18 cellular contexts compared by ENCODE assay signal in the genomic region with DNA sequence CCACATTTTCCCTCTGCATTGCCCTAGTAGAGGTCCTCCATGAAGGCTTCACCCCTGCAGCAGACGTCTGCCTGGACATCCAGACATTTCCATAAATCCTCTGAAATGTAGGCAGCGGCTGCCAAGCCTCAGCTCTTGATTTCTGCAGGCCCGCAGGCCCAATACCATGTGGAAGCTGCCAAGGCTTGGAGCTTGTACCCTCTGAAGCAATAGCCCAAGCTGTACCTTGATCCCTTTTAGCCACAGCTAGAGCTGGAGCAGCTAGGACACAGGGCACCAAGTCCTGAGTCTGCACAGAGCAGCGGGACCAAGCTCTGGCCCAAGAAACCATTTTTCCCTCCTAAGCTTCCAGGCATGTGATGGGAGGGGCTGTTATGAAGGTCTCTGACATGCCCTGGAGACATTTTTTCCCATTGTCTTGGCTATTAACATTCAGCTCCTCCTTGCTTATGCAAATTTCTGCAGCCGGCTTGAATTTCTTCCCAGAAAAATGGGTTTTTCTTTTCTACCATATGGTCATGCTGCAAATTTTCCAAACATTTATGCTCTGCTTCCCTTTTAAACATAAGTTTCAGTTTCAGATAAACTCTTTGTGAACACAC. TPM values are rescaled to one million over a fixed set of nuclear protein-coding genes. Genes with fewer than 3 reads are reported as not detected.
DNase-seq lines count a peak whose midpoint lies in the region; ATAC-seq, FAIRE-seq and TF ChIP-seq lines count a peak whose summit lies in the region.
"Had no signal": no experiment of that assay in that cellular context is flagged by ENCODE, and none has a peak within 500 bp of the region (broad histone marks: within the 10 kb centered on the region; RNA-seq: fewer than 3 reads in every experiment).

No MANE protein-coding gene starts in this region.

- H3K9me3 Mint-ChIP-seq in Caco-2 (ENCODE audit: unreplicated experiment): no peaks in the 10 kb centered on the region
- H3K9me3 Mint-ChIP-seq in CD4-positive, alpha-beta T cell: no peaks in the 10 kb centered on the region
- H3K9me3 Mint-ChIP-seq: CD8-positive, alpha-beta T cell had no signal

- H3K4me1 Mint-ChIP-seq in Caco-2 (ENCODE audit: low read depth, unreplicated experiment): peaks cover 7% of the 10 kb centered on the region
- peaks cover 7% of the 10 kb centered on the region for H3K4me1 Mint-ChIP-seq in CD4-positive, alpha-beta T cell (ENCODE audit: low read depth)
- H3K4me1 Mint-ChIP-seq: CD14-positive monocyte had no signal

- H3K9me3 ChIP-seq in small intestine (ENCODE audit: control insufficient read depth, low read depth) (no peaks in the 10 kb centered on the region), Caco-2 (peaks cover 12% of the 10 kb centered on the region; the same call in 1 of the 2 replicates)
- no peaks in the 10 kb centered on the region for H3K9me3 ChIP-seq in CD4-positive, alpha-beta T cell (ENCODE audit: control insufficient read depth, low read length)
- H3K9me3 ChIP-seq: BLaER1 had no signal

- BruUV-seq in Caco-2 (replicated peaks; lab: Mats Ljungman, UMichigan): no TSS peak

- no peak overlapping the region for H3K4me3 Mint-ChIP-seq in Caco-2 (ENCODE audit: unreplicated experiment)
- H3K4me3 Mint-ChIP-seq in CD4-positive, alpha-beta T cell: no peak overlapping the region
- H3K4me3 Mint-ChIP-seq: CD14-positive monocyte; CD8-positive, alpha-beta T cell had no signal

- H3K4me1 ChIP-seq in small intestine (ENCODE audit: control insufficient read depth in 2 of 2, insufficient read depth in 1 of 2, low read depth in 1 of 2, low read length in 1 of 2): no peaks in the 10 kb centered on the region
- H3K4me1 ChIP-seq in Caco-2: peaks cover 4% of the 10 kb centered on the region; the same call in 1 of the 2 replicates
- H3K4me1 ChIP-seq: BLaER1, HAP-1 had no signal

- H3K27me3 Mint-ChIP-seq in Caco-2 (ENCODE audit: insufficient read depth, unreplicated experiment): no peaks in the 10 kb centered on the region
- H3K27me3 Mint-ChIP-seq in CD4-positive, alpha-beta T cell: no peaks in the 10 kb centered on the region

- no peak overlapping the region for H3K27ac ChIP-seq in small intestine (ENCODE audit: low read depth in 1 of 2, low read length in 1 of 2)
- no peak overlapping the region for H3K27ac ChIP-seq in CD4-positive, alpha-beta T cell (ENCODE audit: low read depth, low read length)
- H3K27ac ChIP-seq: BLaER1 had no signal

- 86 to 88% (median 86%) methylated on average over 5 of the region's 5 CpGs for WGBS in small intestine, 3 donors

- CTCF ChIA-PET in Caco-2 (lab: Charles Lee): no interaction called here
- CTCF ChIA-PET in CD4-positive, alpha-beta T cell (lab: Charles Lee): no interaction called here

- H3K36me3 ChIP-seq in small intestine (ENCODE audit: control insufficient read depth in 2 of 2, insufficient read depth in 2 of 2, low read length in 2 of 2): no peaks in the 10 kb centered on the region
- H3K36me3 ChIP-seq in Caco-2 (ENCODE audit: control insufficient read depth, insufficient read depth, low read length): no peaks in the 10 kb centered on the region
- H3K36me3 ChIP-seq: BLaER1, HAP-1 had no signal

- TF ChIP-seq CTCF in Caco-2 (IDR thresholded peaks at IDR 0.05; ENCODE audit: insufficient read depth in 1 of 2, low read depth in 1 of 2, low read length in 1 of 2, severe bottlenecking in 1 of 2, unreplicated experiment in 1 of 2): no peak
- no peak for TF ChIP-seq CTCF in CD4-positive, alpha-beta T cell (IDR thresholded peaks at IDR 0.05)

- peak; percentile 98 for ATAC-seq in left lobe of liver
- ATAC-seq in CD4-positive, alpha-beta T cell (ENCODE audit: poor library complexity): no peak
- ATAC-seq: CD8-positive, alpha-beta T cell had no signal

- POLR2A ChIA-PET in Caco-2 (lab: Charles Lee): no interaction called here
- POLR2A ChIA-PET in CD4-positive, alpha-beta T cell (lab: Charles Lee): no interaction called here

- DNase-seq in EH (ENCODE audit: low read depth): peak; percentile 18
- DNase-seq in RPMI7951 (ENCODE audit: low read depth): peak; percentile 15
- DNase-seq in left lobe of liver (ENCODE audit: low spot score): peak; percentile 87
- DNase-seq in small intestine: peak; percentile 25
- DNase-seq in Caco-2: no peak
- DNase-seq in CD4-positive, alpha-beta T cell: no peak
- DNase-seq in NCI-H2227 (lab: John Stamatoyannopoulos, UW; ENCODE audit: unreplicated experiment): no peak
- DNase-seq: 8988T; CD8-positive, alpha-beta T cell; DMS 273 treated with DMSO at 0.1 percent for 48 hours; DMS53; DND-41 had no signal

- H3K27ac Mint-ChIP-seq in Caco-2 (ENCODE audit: unreplicated experiment): no peak overlapping the region
- H3K27ac Mint-ChIP-seq in CD4-positive, alpha-beta T cell: no peak overlapping the region
- H3K27ac Mint-ChIP-seq: CD14-positive monocyte; CD8-positive, alpha-beta T cell had no signal

- no peaks in the 10 kb centered on the region for H3K36me3 Mint-ChIP-seq in Caco-2 (ENCODE audit: insufficient read depth, unreplicated experiment)
- no peaks in the 10 kb centered on the region for H3K36me3 Mint-ChIP-seq in CD4-positive, alpha-beta T cell (ENCODE audit: low read depth)
- H3K36me3 Mint-ChIP-seq: CD14-positive monocyte; CD8-positive, alpha-beta T cell had no signal

- intact Hi-C loops in Caco-2 (cut with micrococcal nuclease; ENCODE audit: unreplicated experiment): no loop called here
- intact Hi-C loops in CD4-positive, alpha-beta T cell (cut with DNase I, micrococcal nuclease): no loop called here

- H3K4me3 ChIP-seq in small intestine (ENCODE audit: low read depth in 1 of 2, low read length in 2 of 2) (no peak overlapping the region), Caco-2 (ENCODE audit: low read depth, low read length) (no peak overlapping the region)
- H3K4me3 ChIP-seq: BLaER1, HAP-1 had no signal

- no peak for FAIRE-seq in small intestine (lab: Jason Lieb, UNC)
- FAIRE-seq: G401.6, GM12891, H1 had no signal

- no peaks in the 10 kb centered on the region for H3K27me3 ChIP-seq in small intestine (ENCODE audit: control insufficient read depth in 2 of 2, insufficient read depth in 2 of 2, low read length in 2 of 2)
- no peaks in the 10 kb centered on the region for H3K27me3 ChIP-seq in Caco-2 (replicated peaks; ENCODE audit: control insufficient read depth, insufficient read depth, low read length)
- no peaks in the 10 kb centered on the region for H3K27me3 ChIP-seq in CD4-positive, alpha-beta T cell (ENCODE audit: control insufficient read depth, insufficient read depth, low read length)
- H3K27me3 ChIP-seq: BLaER1 had no signal

RNA-seq across cellular contexts. Expression of a gene that starts 14.4 kb away (rescaled TPM):
- 52.2 and 77.4 TPM in 2 replicates for total RNA-seq in RPMI7951 (2014; rRNA removed; shearing (Covaris generic))
- total RNA-seq in left lobe of liver (18.2 TPM), Caco-2 (2022) (75.1 and 78.3 TPM in 2 replicates)
- polyA plus RNA-seq in small intestine: 10 to 100 TPM; 28.2 to 30.4 (median 30.3) TPM
- total RNA-seq in CD4-positive, alpha-beta T cell: 10 to 100 TPM; 58.8 to 61.0 TPM

Comparison
In these comparisons a context has a peak if more than half of its experiments do, and no peak if none do; other contexts are left out.
1. DNase-seq: peak in EH (single experiment), RPMI7951 (single experiment), left lobe of liver (single experiment) and small intestine (single experiment); none in Caco-2 (0 of 2), CD4-positive, alpha-beta T cell (0 of 10) and NCI-H2227 (single experiment).